ENCODE assay signal across 1 cellular context in the genomic region with DNA sequence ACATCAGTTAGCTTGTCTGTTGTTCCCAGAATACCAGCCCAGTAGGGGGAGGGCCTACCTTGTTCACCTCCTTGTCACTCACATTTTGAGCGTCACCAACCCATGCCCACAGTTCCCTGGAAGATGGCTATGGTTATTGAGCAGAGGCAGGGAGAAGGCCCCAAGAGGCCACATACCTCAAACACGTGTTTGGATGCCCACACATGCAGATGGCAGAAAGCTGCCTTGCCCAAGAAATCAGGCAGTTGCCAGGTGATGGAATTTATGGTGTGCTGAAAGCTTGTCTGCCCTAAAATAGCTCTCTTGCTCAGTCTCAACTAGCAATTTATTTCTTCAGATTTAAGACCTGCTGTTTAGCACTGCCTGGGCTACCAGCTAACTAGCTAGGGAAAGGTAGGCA.
TF ChIP-seq lines count a peak whose summit lies in the region.

No MANE protein-coding gene starts in this region.

TF ChIP-seq in K562, 482 proteins besides CTCF, POLR2A, EP300 and RAD21:
- peak; percentile 26 for TF ChIP-seq MEIS2 (IDR thresholded peaks at IDR 0.05; ENCODE audit: partially characterized antibody)
- TF ChIP-seq SNRNP70 (optimal IDR thresholded peaks at IDR 0.05; ENCODE audit: low read depth, low read length): no peak
- no peak for TF ChIP-seq ZFX (CRISPR knock-in tag; IDR thresholded peaks at IDR 0.05)
- no peak for TF ChIP-seq BRCA1 (IDR thresholded peaks at IDR 0.05)
- TF ChIP-seq BRCA1 (CRISPR knock-in tag; IDR thresholded peaks at IDR 0.05): no peak
- no peak for TF ChIP-seq MXD1 (CRISPR knock-in tag; IDR thresholded peaks at IDR 0.05; ENCODE audit: borderline replicate concordance, poor library complexity, severe bottlenecking)
- peak; percentile 57 for TF ChIP-seq PKNOX1 (IDR thresholded peaks at IDR 0.05)
- no peak for TF ChIP-seq CHAMP1 (IDR thresholded peaks at IDR 0.05)
